ENCODE assay signal across 2 cellular contexts in genomic region chr1:208557695-208558094, GRCh38.
TF ChIP-seq lines count a peak whose summit lies in the region.

No MANE protein-coding gene starts in this region.

TF ChIP-seq in SK-N-SH, 30 proteins besides CTCF, POLR2A, EP300 and RAD21:
- TF ChIP-seq ZBTB33 (IDR thresholded peaks at IDR 0.05; ENCODE audit: borderline replicate concordance, low read depth), result no peak

TF ChIP-seq in K562, 482 proteins besides CTCF, POLR2A, EP300 and RAD21:
- TF ChIP-seq NFE2L1 (tag; IDR thresholded peaks at IDR 0.05; ENCODE audit: borderline replicate concordance, low read depth) (no peak), ZNF512 (tag; IDR thresholded peaks at IDR 0.05) (peak; percentile 58; the same call in 1 of the 2 replicates)
